In genomic region chr14:35343709-35344474, GRCh38 we compare ENCODE assay signal across 19 cellular contexts. TPM values are rescaled to one million over a fixed set of nuclear protein-coding genes. Genes with fewer than 3 reads are reported as not detected.
DNase-seq lines count a peak whose midpoint lies in the region; ATAC-seq and TF ChIP-seq lines count a peak whose summit lies in the region.
"Had no signal": no experiment of that assay in that cellular context is flagged by ENCODE, and none has a peak within 500 bp of the region (broad histone marks: within the 10 kb centered on the region; RNA-seq: fewer than 3 reads in every experiment).

No MANE protein-coding gene starts in this region.

- H3K4me1 ChIP-seq in Loucy (ENCODE audit: insufficient read depth, low read length, poor library complexity, severe bottlenecking) (peaks cover 13% of the 10 kb centered on the region), mucosa of descending colon (ENCODE audit: low read depth) (peaks cover 58% of the 10 kb centered on the region), tibial nerve (peaks cover 4 to 64% (median 47%) of the 10 kb centered on the region in 4 donors), SJCRH30 (no peaks in the 10 kb centered on the region)

- H3K9ac ChIP-seq in Loucy (ENCODE audit: low read depth, low read length, poor library complexity, severe bottlenecking), result no peak overlapping the region
- H3K9ac ChIP-seq: SK-N-SH had no signal

- no peaks in the 10 kb centered on the region for H4K20me1 ChIP-seq in Loucy (ENCODE audit: insufficient read depth, low read length, poor library complexity, severe bottlenecking)

- WGBS in tibial nerve, 2 donors, result 55 to 65% methylated on average over 14 of the region's 14 CpGs

- ATAC-seq in mucosa of descending colon (peak; percentile 35), HG03135 (IDR thresholded peaks at IDR 0.05; ENCODE audit: unreplicated experiment) (no peak)
- ATAC-seq: activated CD4-positive, alpha-beta T cell treated with anti-CD3 and anti-CD28 coated beads for 36 hours; heart left ventricle; sciatic nerve had no signal

- TF ChIP-seq EP300 in tibial nerve (IDR thresholded peaks at IDR 0.05), result no peak

- H3K79me2 ChIP-seq in Loucy (ENCODE audit: insufficient read depth, low read length), result no peaks in the 10 kb centered on the region

- peak overlapping the region; percentile 13 to 69 for H3K27ac ChIP-seq in coronary artery
- peak overlapping the region; percentile 34 to 98 (median 78) for H3K27ac ChIP-seq in tibial nerve
- H3K27ac ChIP-seq in SJCRH30, result no peak overlapping the region

- H3K9me2 ChIP-seq in Loucy (replicated peaks; ENCODE audit: low read depth, low read length), result no peaks in the 10 kb centered on the region
- H3K9me2 ChIP-seq: SK-N-SH had no signal

- TF ChIP-seq CTCF in Loucy (conservative IDR thresholded peaks at IDR 0.05; ENCODE audit: low read length), result no peak
- no peak for TF ChIP-seq CTCF in coronary artery (IDR thresholded peaks at IDR 0.05)
- no peak for TF ChIP-seq CTCF in mucosa of descending colon (IDR thresholded peaks at IDR 0.05)
- TF ChIP-seq CTCF in tibial nerve (IDR thresholded peaks at IDR 0.05), result no peak

- no peaks in the 10 kb centered on the region for H3F3A ChIP-seq in Loucy (ENCODE audit: low read depth)

- H3K9me3 ChIP-seq in Loucy (ENCODE audit: insufficient read depth, low read depth, low read length) (no peaks in the 10 kb centered on the region), mucosa of descending colon (no peaks in the 10 kb centered on the region), tibial nerve (no peaks in the 10 kb centered on the region), SJCRH30 (replicated peaks) (no peaks in the 10 kb centered on the region)
- H3K9me3 ChIP-seq: HAP-1, heart left ventricle, SK-N-SH had no signal

- H3K4me3 ChIP-seq in Loucy (ENCODE audit: low read length, poor library complexity, severe bottlenecking), result no peak overlapping the region
- no peak overlapping the region for H3K4me3 ChIP-seq in coronary artery
- H3K4me3 ChIP-seq in mucosa of descending colon, result no peak overlapping the region
- no peak overlapping the region for H3K4me3 ChIP-seq in tibial nerve
- H3K4me3 ChIP-seq in SJCRH30, result no peak overlapping the region
- H3K4me3 ChIP-seq: HAP-1, heart left ventricle had no signal

- DNase-seq in coronary artery (ENCODE audit: low spot score) (no peak), mucosa of descending colon (peak in 1 of 3 donors; percentile 43), tibial nerve (ENCODE audit: low spot score in 2 of 2) (no peak), NCI-H748 treated with DMSO at 0.1 percent for 48 hours (lab: John Stamatoyannopoulos, UW) (no peak), SJCRH30 (no peak)
- DNase-seq: activated CD4-positive, alpha-beta T cell treated with anti-CD3 and anti-CD28 coated beads for 36 hours; activated naive CD4-positive, alpha-beta T cell treated with Interleukin-2 at 50 U/mL for 16 hours; DMS153; heart left ventricle; Karpas-422; NCI-H2171 treated with DMSO at 0.1 percent for 48 hours; NCI-H774; nucleus accumbens; SK-N-SH; T1000 had no signal

- intact Hi-C loops in mucosa of descending colon (cut with DNase I, micrococcal nuclease), result loop anchor here in 1 of 2 donors (5.0 kb wide), 1 partner anchor 58 kb away; the partner anchor contains the start of gene NFKBIA

- no peak overlapping the region for H3K4me2 ChIP-seq in Loucy (ENCODE audit: low read depth, low read length, poor library complexity, severe bottlenecking)
- H3K4me2 ChIP-seq: SK-N-SH had no signal

- no peak for TF ChIP-seq POLR2A in tibial nerve (IDR thresholded peaks at IDR 0.05)

- H3K36me3 ChIP-seq in Loucy (ENCODE audit: insufficient read depth, low read length), result no peaks in the 10 kb centered on the region
- no peaks in the 10 kb centered on the region for H3K36me3 ChIP-seq in mucosa of descending colon (ENCODE audit: low read depth)
- no peaks in the 10 kb centered on the region for H3K36me3 ChIP-seq in tibial nerve
- no peaks in the 10 kb centered on the region for H3K36me3 ChIP-seq in SJCRH30
- H3K36me3 ChIP-seq: HAP-1, heart left ventricle had no signal

- H3K27me3 ChIP-seq in Loucy (ENCODE audit: insufficient read depth, low read length, poor library complexity, severe bottlenecking) (no peaks in the 10 kb centered on the region), tibial nerve (no peaks in the 10 kb centered on the region), SJCRH30 (peaks cover 9% of the 10 kb centered on the region)
- H3K27me3 ChIP-seq: heart left ventricle had no signal

- peak overlapping the region; percentile 59; the same call in 1 of the 2 replicates for H2AFZ ChIP-seq in Loucy (ENCODE audit: low read length)

RNA-seq across cellular contexts. Expression of gene PSMA6, which starts 51.7 kb away (rescaled TPM):
- total RNA-seq in mucosa of descending colon, result 100 to 1,000 TPM; 130 to 183 (median 159) TPM
- total RNA-seq in tibial nerve, result 100 to 1,000 TPM in 1 of 4 donors, 10 to 100 TPM in 3; 65.3 to 129 (median 87.7) TPM
- total RNA-seq in SJCRH30 (2014; rRNA removed; shearing (Covaris generic)), result 211 and 212 TPM in 2 replicates
